8 cellular contexts compared by ENCODE assay signal in the genomic region with DNA sequence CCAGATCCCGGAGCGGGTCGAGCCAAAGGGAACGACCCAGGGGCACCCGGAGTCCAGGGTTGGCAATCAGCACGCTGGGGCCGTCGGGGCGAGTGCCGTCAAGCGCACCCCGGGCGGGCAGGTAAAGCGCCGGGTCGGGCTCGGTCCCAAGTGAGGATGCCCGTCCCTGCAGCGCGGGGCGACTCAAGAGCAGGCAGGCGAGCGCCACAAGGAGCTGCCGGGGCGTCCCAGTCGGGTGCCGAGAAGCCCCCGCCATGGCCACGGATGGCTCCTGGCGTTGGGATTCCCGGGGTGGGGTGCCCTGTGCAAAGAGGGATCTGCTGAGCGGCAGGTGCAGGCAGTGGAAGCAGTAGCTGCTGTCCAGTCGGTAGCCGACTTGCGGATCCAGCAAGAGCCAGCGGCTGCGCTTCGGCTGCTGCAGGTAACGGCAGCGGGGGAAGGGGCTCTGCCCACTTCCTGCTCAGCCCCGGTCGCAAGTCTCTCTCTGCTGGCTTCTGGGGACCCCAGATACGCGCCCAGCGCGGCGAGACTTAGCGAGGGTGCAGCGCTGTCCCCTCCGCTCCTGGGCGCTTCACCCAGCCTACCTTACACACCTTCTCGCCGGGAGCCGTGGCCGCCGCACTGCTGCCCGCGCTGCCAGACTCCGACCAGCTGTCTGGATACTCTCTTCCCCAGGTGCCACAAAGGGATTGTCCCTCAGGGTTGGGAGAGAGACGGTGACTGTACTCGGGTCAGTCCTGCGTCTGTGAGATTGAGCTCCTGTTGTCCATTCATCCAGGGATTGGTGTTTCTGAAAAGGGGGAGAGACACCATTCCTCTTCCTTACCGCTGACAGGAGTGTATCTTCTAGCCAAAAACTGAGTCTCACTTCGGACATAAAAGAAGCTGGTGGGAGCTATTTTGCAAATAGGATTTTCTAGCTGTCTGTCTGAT. TPM values are rescaled to one million over a fixed set of nuclear protein-coding genes. Genes with fewer than 3 reads are reported as not detected.
DNase-seq lines count a peak whose midpoint lies in the region; ATAC-seq and TF ChIP-seq lines count a peak whose summit lies in the region.

FREM3 (minus strand) TSS at position 256 of the 933 bp plus-strand sequence; CDS start at position 256, 0 bp downstream.

- ATAC-seq in HG03025 (IDR thresholded peaks at IDR 0.05; ENCODE audit: low FRiP score, unreplicated experiment) = no peak

- CTCF ChIA-PET in GM10248 (lab: Yijun Ruan, JAX) = interaction anchor here (0.7 to 0.9 kb wide), 2 partner anchors 10 to 22 kb away, joined by 3 read pairs; no protein-coding TSS in a partner anchor

- TF ChIP-seq CTCF in GM10248 (IDR thresholded peaks at IDR 0.05; ENCODE audit: control extremely low read depth, extremely low read depth, low read depth, missing control alignments) (no peak), epithelial cell of esophagus (IDR thresholded peaks at IDR 0.05; ENCODE audit: insufficient read depth, low read depth, low read length, missing control alignments) (no peak), osteocyte (IDR thresholded peaks at IDR 0.05) (no peak)

- H3K4me3 ChIP-seq in epithelial cell of esophagus (ENCODE audit: low read length) = no peak within 1 kb of the TSS

- no peaks in the 10 kb centered on the region for H3K36me3 Mint-ChIP-seq in osteocyte (ENCODE audit: unreplicated experiment)

- no peak within 1 kb of the TSS for H3K27ac Mint-ChIP-seq in osteocyte (ENCODE audit: unreplicated experiment)

- H3K4me3 Mint-ChIP-seq in osteocyte (ENCODE audit: unreplicated experiment) = peak within 1 kb of the TSS; percentile 26

- peaks cover 4% of the 10 kb centered on the region for H3K4me1 Mint-ChIP-seq in osteocyte (ENCODE audit: unreplicated experiment)

- POLR2A ChIA-PET in GM10248 (lab: Yijun Ruan, JAX) = no interaction called here

- H3K9me3 Mint-ChIP-seq in osteocyte (ENCODE audit: unreplicated experiment) = no peaks in the 10 kb centered on the region

- DNase-seq in GM10248 (ENCODE audit: extremely low spot score) (peak; percentile 21), NCI-H510A treated with DMSO at 0.1 percent for 48 hours (lab: John Stamatoyannopoulos, UW) (peak; percentile 4), epithelial cell of esophagus (ENCODE audit: low read depth) (peak; percentile 10), osteocyte (ENCODE audit: extremely low spot score, unreplicated experiment) (no peak), 8988T (no peak)
- DNase-seq in stimulated activated naive CD4-positive, alpha-beta T cell (lab: John Stamatoyannopoulos, UW) = no peak
- DNase-seq in stimulated activated CD4-positive, alpha-beta T cell treated with anti-CD3 and anti-CD28 coated beads, Interleukin-4, amount 100 ng/mL, for 4 hours = no peak

- peaks cover 43% of the 10 kb centered on the region for H3K27me3 Mint-ChIP-seq in osteocyte (ENCODE audit: unreplicated experiment)

RNA-seq across cellular contexts. Expression of gene FREM3, which starts in this region (rescaled TPM):
- not detected in 2 replicates for total RNA-seq in osteocyte

Comparison
In these comparisons a context has a peak if more than half of its experiments do, and no peak if none do; other contexts are left out.
1. DNase-seq: peak in GM10248 (single experiment), NCI-H510A treated with DMSO at 0.1 percent for 48 hours (single experiment) and epithelial cell of esophagus (single experiment); none in osteocyte (single experiment), 8988T (single experiment), stimulated activated naive CD4-positive, alpha-beta T cell (0 of 6) and stimulated activated CD4-positive, alpha-beta T cell treated with anti-CD3 and anti-CD28 coated beads, Interleukin-4, amount 100 ng/mL, for 4 hours (0 of 2).